ENCODE assay signal across 22 cellular contexts in the genomic region with DNA sequence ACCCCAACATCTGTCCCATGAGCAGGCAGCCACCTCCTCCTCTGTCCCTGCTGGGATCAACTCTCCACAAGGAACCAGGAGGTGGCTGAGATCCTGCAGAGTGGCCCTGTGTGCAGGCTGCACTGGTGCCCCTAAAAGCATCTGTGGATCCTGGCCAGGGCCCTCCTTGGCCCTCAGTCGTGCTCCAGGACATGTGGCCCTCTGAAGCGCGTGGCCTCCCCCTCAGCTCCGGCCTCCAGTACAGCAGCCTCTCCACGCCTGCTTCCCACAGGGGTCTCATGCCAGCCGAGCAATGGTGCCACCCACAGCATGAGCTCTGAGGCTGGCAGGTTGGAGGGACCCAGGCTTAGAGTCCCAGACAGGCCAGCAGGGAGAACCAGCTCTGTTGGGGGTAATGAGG.
"Had no signal": no experiment of that assay in that cellular context is flagged by ENCODE, and none has a peak within 500 bp of the region (broad histone marks: within the 10 kb centered on the region; RNA-seq: fewer than 3 reads in every experiment).

No MANE protein-coding gene starts in this region.

- DNase-seq: activated CD4-positive, alpha-beta memory T cell treated with anti-CD3 and anti-CD28 coated beads, Interleukin-2, amount 10 ng/mL, durations not matched to agents 7 days and 5 days; activated CD4-positive, alpha-beta T cell treated with anti-CD3 and anti-CD28 coated beads, Interleukin-2, amount 10 ng/mL, durations not matched to agents 24 days and 14 days; activated effector memory CD4-positive, alpha-beta T cell treated with Interleukin-2 at 50 U/mL for 16 hours; activated naive CD4-positive, alpha-beta T cell treated with anti-CD3 and anti-CD28 coated beads for 36 hours; activated naive CD8-positive, alpha-beta T cell treated with anti-CD3 and anti-CD28 coated beads, Interleukin-2, amount 10 ng/mL, durations not matched to agents 7 days and 5 days; activated T-cell treated with anti-CD3 and anti-CD28 coated beads, Interleukin-2, amount 50 U/mL, for 72 hours; amniotic stem cell; cerebellar nuclear complex; cortex of kidney; effector CD8-positive, alpha-beta T cell; foreskin melanocyte; immature natural killer cell; kidney glomerular epithelial cell; left ventricle myocardium inferior; naive thymus-derived CD8-positive, alpha-beta T cell; stimulated activated CD4-positive, alpha-beta T cell treated with anti-CD3 and anti-CD28 coated beads, Interleukin-4, amount 100 ng/mL, for 24 hours; T-cell had no signal

- H3K4me2 ChIP-seq: hepatocyte, neural progenitor cell had no signal

- ATAC-seq: activated CD4-positive, CD25-positive, alpha-beta regulatory T cell treated with anti-CD3 and anti-CD28 coated beads, Interleukin-2, amount 50 U/mL, for 24 hours; activated T-cell treated with anti-CD3 and anti-CD28 coated beads, Interleukin-2, amount 50 U/mL, for 72 hours; naive thymus-derived CD8-positive, alpha-beta T cell had no signal

- H3K9ac ChIP-seq: neural progenitor cell had no signal

- H3K27ac ChIP-seq: hepatocyte, neural progenitor cell, thoracic aorta, VCaP had no signal

- H3K36me3 ChIP-seq: left ventricle myocardium inferior, neural progenitor cell, thoracic aorta had no signal

- H3K9me3 ChIP-seq: left ventricle myocardium inferior, thoracic aorta had no signal

- H2AFZ ChIP-seq: hepatocyte had no signal

- H3K4me3 ChIP-seq: hepatocyte, left ventricle myocardium inferior, neural progenitor cell, thoracic aorta had no signal

- H3K27me3 ChIP-seq: hepatocyte, neural progenitor cell had no signal
